16 cellular contexts compared by ENCODE assay signal in the genomic region with DNA sequence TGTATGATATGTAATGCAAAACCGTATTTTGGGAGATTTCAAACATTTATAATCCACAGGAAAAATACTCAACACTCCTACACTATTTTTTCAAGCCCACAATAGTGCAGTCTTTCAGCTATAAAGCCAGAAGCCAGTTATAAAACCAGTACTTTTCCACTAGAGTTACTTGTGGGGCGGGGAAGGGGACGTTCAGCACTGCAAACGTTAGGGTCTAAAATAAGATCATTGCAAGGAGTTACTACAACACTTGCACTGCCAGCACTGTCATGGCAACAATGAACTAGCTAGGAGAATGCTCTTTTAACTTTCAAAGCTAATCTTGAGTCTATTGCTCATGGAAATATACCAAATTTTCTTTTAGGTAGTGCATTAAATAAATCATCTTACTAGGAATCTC. TPM values are rescaled to one million over a fixed set of nuclear protein-coding genes. Genes with fewer than 3 reads are reported as not detected.
DNase-seq lines count a peak whose midpoint lies in the region; ATAC-seq and FAIRE-seq lines count a peak whose summit lies in the region.
"Had no signal": no experiment of that assay in that cellular context is flagged by ENCODE, and none has a peak within 500 bp of the region (broad histone marks: within the 10 kb centered on the region; RNA-seq: fewer than 3 reads in every experiment).

No MANE protein-coding gene starts in this region.

- intact Hi-C loops in activated CD4-positive, alpha-beta T cell treated with anti-CD3 and anti-CD28 coated beads, Interleukin-2, amount 10 ng/mL, durations not matched to agents 24 days and 14 days (cut with micrococcal nuclease): no loop called here
- intact Hi-C loops in aorta (cut with DNase I): loop anchor here in 1 of 2 donors (5.0 to 10.0 kb wide), 2 partner anchors 295 to 523 kb away; no protein-coding TSS in a partner anchor

- H3K27me3 Mint-ChIP-seq in activated CD4-positive, alpha-beta T cell treated with anti-CD3 and anti-CD28 coated beads, Interleukin-2, amount 10 ng/mL, durations not matched to agents 24 days and 14 days: peaks cover 8% of the 10 kb centered on the region
- H3K27me3 Mint-ChIP-seq: CD8-positive, alpha-beta memory T cell; naive B cell had no signal

- no peak for FAIRE-seq in HTR-8/SVneo (lab: Jason Lieb, UNC)
- FAIRE-seq: bronchial epithelial cell had no signal

- H3K36me3 ChIP-seq in aorta (ENCODE audit: control insufficient read depth in 1 of 2, insufficient read depth in 2 of 2, low read length in 1 of 2): no peaks in the 10 kb centered on the region

- peak; percentile 35 for DNase-seq in activated CD4-positive, alpha-beta T cell treated with anti-CD3 and anti-CD28 coated beads, Interleukin-2, amount 10 ng/mL, durations not matched to agents 24 days and 14 days
- DNase-seq in activated CD4-positive, alpha-beta T cell treated with anti-CD3 and anti-CD28 coated beads, Interleukin-2, amount 50 U/mL, for 4 hours: no peak
- DNase-seq in globus pallidus (ENCODE audit: low spot score) (peak; percentile 31), nucleus accumbens (lab: John Stamatoyannopoulos, UW) (peak in 30 of 56 donors; percentile 2 to 81 (median 22)), aorta (peak in 1 of 2 donors; percentile 80), NCI-H2081 (lab: John Stamatoyannopoulos, UW) (no peak), HTR-8/SVneo (ENCODE audit: insufficient read length, low spot score) (no peak), NCI-H2081 treated with DMSO at 0.1 percent for 48 hours (lab: John Stamatoyannopoulos, UW) (no peak)
- DNase-seq: 8988T; CD8-positive, alpha-beta memory T cell; naive B cell; small intestine; T-helper 1 cell; trophoblast cell had no signal

- H3K9me3 Mint-ChIP-seq in activated CD4-positive, alpha-beta T cell treated with anti-CD3 and anti-CD28 coated beads, Interleukin-2, amount 10 ng/mL, durations not matched to agents 24 days and 14 days: no peaks in the 10 kb centered on the region
- H3K9me3 Mint-ChIP-seq: CD8-positive, alpha-beta memory T cell; naive B cell had no signal

- H3K4me1 Mint-ChIP-seq in activated CD4-positive, alpha-beta T cell treated with anti-CD3 and anti-CD28 coated beads, Interleukin-2, amount 10 ng/mL, durations not matched to agents 24 days and 14 days: no peaks in the 10 kb centered on the region

- H3K4me3 Mint-ChIP-seq in activated CD4-positive, alpha-beta T cell treated with anti-CD3 and anti-CD28 coated beads, Interleukin-2, amount 10 ng/mL, durations not matched to agents 24 days and 14 days: no peak overlapping the region
- H3K4me3 Mint-ChIP-seq: CD8-positive, alpha-beta memory T cell; naive B cell had no signal

- no peaks in the 10 kb centered on the region for H3K27me3 ChIP-seq in aorta (ENCODE audit: control insufficient read depth in 1 of 2, insufficient read depth in 2 of 2, low read length in 1 of 2)

- no peak overlapping the region for H3K27ac Mint-ChIP-seq in activated CD4-positive, alpha-beta T cell treated with anti-CD3 and anti-CD28 coated beads, Interleukin-2, amount 10 ng/mL, durations not matched to agents 24 days and 14 days
- H3K27ac Mint-ChIP-seq: CD8-positive, alpha-beta memory T cell; naive B cell had no signal

- H3K4me3 ChIP-seq in aorta (ENCODE audit: low read length in 2 of 2): no peak overlapping the region

- no peaks in the 10 kb centered on the region for H3K36me3 Mint-ChIP-seq in activated CD4-positive, alpha-beta T cell treated with anti-CD3 and anti-CD28 coated beads, Interleukin-2, amount 10 ng/mL, durations not matched to agents 24 days and 14 days (ENCODE audit: low read depth)
- H3K36me3 Mint-ChIP-seq: naive B cell had no signal

- H3K4me1 ChIP-seq in aorta (ENCODE audit: control insufficient read depth in 1 of 2, insufficient read depth in 2 of 2, low read length in 2 of 2): peaks cover 3 to 12% of the 10 kb centered on the region in 2 donors

- WGBS in aorta, 2 donors: 3 to 6% methylated on average over 4 of the region's 4 CpGs

- H3K9me3 ChIP-seq in aorta (ENCODE audit: control insufficient read depth, low read length): no peaks in the 10 kb centered on the region

- ATAC-seq in aorta (ENCODE audit: low FRiP score): peak; percentile 87

- H3K27ac ChIP-seq in aorta (ENCODE audit: low read depth in 1 of 2, low read length in 2 of 2): no peak overlapping the region
- H3K27ac ChIP-seq: KMS-11 had no signal

RNA-seq across cellular contexts. Expression of a gene that starts 14.7 kb away (rescaled TPM):
- total RNA-seq in activated CD4-positive, alpha-beta T cell treated with anti-CD3 and anti-CD28 coated beads, Interleukin-2, amount 10 ng/mL, durations not matched to agents 24 days and 14 days: 9.3 and 11.5 TPM in 2 replicates
- total RNA-seq in aorta: 10 to 100 TPM; 26.1 to 45.3 TPM
- polyA plus RNA-seq in aorta: 10 to 100 TPM; 20.9 to 37.1 TPM

RNA-seq across cellular contexts. Expression of a gene that starts 15.3 kb away (rescaled TPM):
- total RNA-seq in activated CD4-positive, alpha-beta T cell treated with anti-CD3 and anti-CD28 coated beads, Interleukin-2, amount 10 ng/mL, durations not matched to agents 24 days and 14 days: 14.2 and 15.3 TPM in 2 replicates
- total RNA-seq in aorta: 10 to 100 TPM; 15.1 to 21.9 TPM
- polyA plus RNA-seq in aorta: 10 to 100 TPM in 1 of 2 donors, 1 to 10 TPM in 1; 8.5 to 11.8 TPM

Comparison
In these comparisons a context has a peak if more than half of its experiments do, and no peak if none do; other contexts are left out.
1. DNase-seq: peak in activated CD4-positive, alpha-beta T cell treated with anti-CD3 and anti-CD28 coated beads, Interleukin-2, amount 10 ng/mL, durations not matched to agents 24 days and 14 days (single experiment), globus pallidus (single experiment) and nucleus accumbens (30 of 56); none in activated CD4-positive, alpha-beta T cell treated with anti-CD3 and anti-CD28 coated beads, Interleukin-2, amount 50 U/mL, for 4 hours (0 of 2), NCI-H2081 (0 of 2), HTR-8/SVneo (single experiment) and NCI-H2081 treated with DMSO at 0.1 percent for 48 hours (single experiment).